19 cellular contexts compared by ENCODE assay signal in the genomic region with DNA sequence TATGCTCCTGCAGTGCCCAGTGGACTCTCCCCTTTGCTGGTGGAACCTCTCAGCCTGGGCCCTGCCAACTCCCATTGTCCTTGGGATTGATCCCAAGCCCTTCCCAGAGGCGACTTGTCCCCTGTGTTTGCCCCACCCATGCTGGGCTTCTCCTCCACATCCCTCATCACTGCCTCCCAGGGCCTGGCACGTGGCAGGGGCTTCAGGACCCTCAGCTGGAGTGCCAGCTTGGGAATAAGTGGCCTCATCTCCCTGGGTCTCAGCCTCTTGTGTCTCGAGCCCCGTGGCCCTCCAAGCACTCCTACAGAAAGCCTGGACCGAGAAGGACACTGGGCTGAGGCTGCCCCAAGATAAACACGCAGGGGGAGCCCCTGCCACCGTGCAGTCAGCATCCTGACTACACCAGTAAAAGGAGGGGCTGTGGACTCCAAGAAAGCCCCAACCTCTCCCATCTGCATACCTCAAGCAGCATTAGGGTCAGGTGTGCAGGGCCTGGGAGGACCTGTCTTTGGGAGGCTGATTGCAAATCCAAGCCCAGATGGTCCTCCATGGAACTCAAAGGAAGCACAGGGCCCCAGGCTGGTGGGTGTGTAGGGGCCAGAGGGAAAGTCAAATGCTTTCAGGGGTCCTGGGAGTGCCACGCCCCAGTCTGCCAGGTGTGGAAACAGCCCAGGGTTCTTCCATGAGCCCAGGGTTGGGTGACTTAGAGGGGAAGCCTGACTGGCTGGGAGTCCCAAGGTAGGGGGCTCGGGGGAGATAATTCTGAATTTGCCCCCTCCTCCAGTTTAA. TPM values are rescaled to one million over a fixed set of nuclear protein-coding genes. Genes with fewer than 3 reads are reported as not detected.
A peak's percentile ranks its signal among the peaks of the same experiment; 100 is the strongest.
DNase-seq lines count a peak whose midpoint lies in the region; ATAC-seq and TF ChIP-seq lines count a peak whose summit lies in the region.
"Had no signal": no experiment of that assay in that cellular context is flagged by ENCODE, and none has a peak within 500 bp of the region (broad histone marks: within the 10 kb centered on the region; RNA-seq: fewer than 3 reads in every experiment).

No MANE protein-coding gene starts in this region.

- H4K20me1 ChIP-seq in SK-N-SH (ENCODE audit: insufficient read depth) = no peaks in the 10 kb centered on the region
- peaks cover 3% of the 10 kb centered on the region; the same call in 1 of the 2 replicates for H4K20me1 ChIP-seq in DND-41 (ENCODE audit: insufficient read depth, low read length)
- no peaks in the 10 kb centered on the region for H4K20me1 ChIP-seq in osteoblast (ENCODE audit: insufficient read depth, low read length)
- no peaks in the 10 kb centered on the region for H4K20me1 ChIP-seq in H9 (ENCODE audit: control insufficient read depth, insufficient read depth, insufficient read length)

- H3K27me3 Mint-ChIP-seq in H9 (ENCODE audit: low read depth) = peaks cover 79% of the 10 kb centered on the region
- H3K27me3 Mint-ChIP-seq: B cell had no signal

- no peaks in the 10 kb centered on the region for H3K79me2 ChIP-seq in SK-N-SH (ENCODE audit: insufficient read depth)
- H3K79me2 ChIP-seq in DND-41 (ENCODE audit: insufficient read depth, low read length) = no peaks in the 10 kb centered on the region
- H3K79me2 ChIP-seq in osteoblast (ENCODE audit: insufficient read depth, low read length) = no peaks in the 10 kb centered on the region
- H3K79me2 ChIP-seq in H9 (ENCODE audit: insufficient read depth, low read length) = no peaks in the 10 kb centered on the region

- H3K4me3 ChIP-seq in SK-N-SH (ENCODE audit: low read depth in 2 of 2, low read length in 1 of 2) (no peak overlapping the region), DND-41 (ENCODE audit: low read depth in 1 of 2, low read length in 2 of 2) (no peak overlapping the region), adrenal gland (no peak overlapping the region), osteoblast (ENCODE audit: insufficient read depth, low read length) (no peak overlapping the region)

- H4K91ac ChIP-seq in H9 (ENCODE audit: insufficient read length, low read depth, low read length) = no peak overlapping the region

- H2AK5ac ChIP-seq in H9 (ENCODE audit: insufficient read length, low read length) = no peak overlapping the region

- H3K9ac ChIP-seq in SK-N-SH = no peak overlapping the region
- no peak overlapping the region for H3K9ac ChIP-seq in DND-41 (ENCODE audit: low read depth, low read length)
- no peak overlapping the region for H3K9ac ChIP-seq in H9 (ENCODE audit: extremely low read depth, insufficient read length, low read length)

- no peak overlapping the region for H2BK120ac ChIP-seq in H9 (ENCODE audit: low read depth, low read length, poor library complexity, severe bottlenecking)

- TF ChIP-seq POLR2A in adrenal gland (IDR thresholded peaks at IDR 0.05) = no peak

- no peak overlapping the region for H3K56ac ChIP-seq in H9 (ENCODE audit: insufficient read length, low read depth, low read length)

- H3K9me3 ChIP-seq in SK-N-SH (no peaks in the 10 kb centered on the region), DND-41 (ENCODE audit: insufficient read depth, low read length, severe bottlenecking) (peaks cover 2% of the 10 kb centered on the region), adrenal gland (replicated peaks in 1 of 3) (no peaks in the 10 kb centered on the region), osteoblast (ENCODE audit: low read depth, low read length) (no peaks in the 10 kb centered on the region), H9 (ENCODE audit: control insufficient read depth, low read depth, low read length) (no peaks in the 10 kb centered on the region)

- no peak overlapping the region for H4K5ac ChIP-seq in H9 (ENCODE audit: insufficient read length, low read depth, low read length)

- H2AFZ ChIP-seq in SK-N-SH (ENCODE audit: low read depth) = no peak overlapping the region
- H2AFZ ChIP-seq in DND-41 (ENCODE audit: low read depth, low read length) = no peak overlapping the region
- no peak overlapping the region for H2AFZ ChIP-seq in osteoblast (ENCODE audit: low read length)
- H2AFZ ChIP-seq in H9 (ENCODE audit: low read length) = no peak overlapping the region

- no peak overlapping the region for H4K8ac ChIP-seq in H9 (replicated peaks; ENCODE audit: insufficient read length, low read depth, low read length)

- H3K4me1 ChIP-seq in SK-N-SH (ENCODE audit: control insufficient read depth in 1 of 2, insufficient read depth in 2 of 2, low read depth in 1 of 2, low read length in 1 of 2) (no peaks in the 10 kb centered on the region; a peak in 1 of 4 replicates), DND-41 (ENCODE audit: insufficient read depth, low read length) (no peaks in the 10 kb centered on the region), adrenal gland (replicated peaks in 1 of 2) (no peaks in the 10 kb centered on the region), osteoblast (ENCODE audit: insufficient read depth, low read length) (no peaks in the 10 kb centered on the region), H9 (ENCODE audit: insufficient read depth, low read length) (no peaks in the 10 kb centered on the region)

- H3K36me3 Mint-ChIP-seq in H9 (ENCODE audit: insufficient read depth in 1 of 3, low read depth in 3 of 3) = peaks cover 0 to under 1% (median 0%) of the 10 kb centered on the region in 3 experiments; a peak in 2 of 7 replicates
- H3K36me3 Mint-ChIP-seq: activated naive CD8-positive, alpha-beta T cell had no signal

- intact Hi-C loops in adrenal gland (cut with DNase I) = no loop called here

- H3K79me1 ChIP-seq in H9 (ENCODE audit: insufficient read depth, low read depth, low read length, poor library complexity, severe bottlenecking) = no peaks in the 10 kb centered on the region

- TF ChIP-seq CTCF in SK-N-SH (IDR thresholded peaks at IDR 0.05) = no peak
- no peak for TF ChIP-seq CTCF in DND-41 (IDR thresholded peaks at IDR 0.05; ENCODE audit: borderline replicate concordance, extremely low read depth, low read length, poor library complexity, severe bottlenecking)
- TF ChIP-seq CTCF in adrenal gland (IDR thresholded peaks at IDR 0.05) = no peak
- TF ChIP-seq CTCF in osteoblast (IDR thresholded peaks at IDR 0.05; ENCODE audit: extremely low read depth, low read depth, low read length) = no peak
- TF ChIP-seq CTCF in H9 (conservative IDR thresholded peaks at IDR 0.05) = no peak

- H2BK5ac ChIP-seq in H9 (ENCODE audit: insufficient read length, low read length) = no peak overlapping the region

- no peak overlapping the region for H2BK15ac ChIP-seq in H9 (ENCODE audit: low read depth, low read length)

- DNase-seq in SK-N-SH (peak; percentile 2), DND-41 (peak; percentile 1), adrenal gland (peak in 5 of 7 donors; percentile 14 to 43 (median 23)), osteoblast (ENCODE audit: insufficient read length, low spot score, missing footprints) (peak; percentile 44), H9 (no peak)
- no peak for DNase-seq in stimulated activated naive CD4-positive, alpha-beta T cell (lab: John Stamatoyannopoulos, UW)
- DNase-seq in stimulated activated CD4-positive, alpha-beta T cell treated with anti-CD3 and anti-CD28 coated beads, Interleukin-4, amount 100 ng/mL, for 1 hour = no peak
- DNase-seq: dermis blood vessel endothelial cell, NCI-H1092, NCI-H2081, NCI-H510A treated with DMSO at 0.1 percent for 48 hours, substantia nigra had no signal

- H3K27me3 ChIP-seq in SK-N-SH (ENCODE audit: insufficient read depth) (no peaks in the 10 kb centered on the region; the same call in 1 of the 2 replicates), DND-41 (ENCODE audit: insufficient read depth, low read length, poor library complexity) (no peaks in the 10 kb centered on the region), adrenal gland (no peaks in the 10 kb centered on the region), osteoblast (ENCODE audit: insufficient read depth, low read length) (no peaks in the 10 kb centered on the region), H9 (ENCODE audit: insufficient read depth, low read length) (no peaks in the 10 kb centered on the region; the same call in 1 of the 2 replicates)

- TF ChIP-seq RAD21 in SK-N-SH (IDR thresholded peaks at IDR 0.05; ENCODE audit: low read length) = no peak

- no peak overlapping the region for H3K4me3 Mint-ChIP-seq in H9
- H3K4me3 Mint-ChIP-seq: activated naive CD8-positive, alpha-beta T cell; B cell; brain had no signal

- ATAC-seq in SK-N-SH treated with all-trans-retinoic acid at 6 μM for 48 hours = no peak
- no peak for ATAC-seq in DND-41 (ENCODE audit: insufficient read depth, low read depth)
- ATAC-seq: left colon had no signal

- peaks cover 4 to 25% of the 10 kb centered on the region in 2 experiments for H3K4me1 Mint-ChIP-seq in H9
- H3K4me1 Mint-ChIP-seq: brain had no signal

- no peak overlapping the region for H3K27ac Mint-ChIP-seq in H9
- H3K27ac Mint-ChIP-seq: activated naive CD8-positive, alpha-beta T cell; B cell; brain had no signal

- no peak overlapping the region for H3K4ac ChIP-seq in H9 (ENCODE audit: low read depth, low read length)

- H3K9me2 ChIP-seq in SK-N-SH = no peaks in the 10 kb centered on the region

- CTCF ChIA-PET in SK-N-SH (lab: Yijun Ruan, JAX) = no interaction called here

- peaks cover 2 to 10% of the 10 kb centered on the region in 2 experiments; a peak in 3 of 5 replicates for H3K9me3 Mint-ChIP-seq in H9

- H3K4me2 ChIP-seq in SK-N-SH (no peak overlapping the region), DND-41 (ENCODE audit: insufficient read depth, low read length) (no peak overlapping the region), osteoblast (ENCODE audit: insufficient read depth, low read length) (no peak overlapping the region), H9 (ENCODE audit: insufficient read depth, insufficient read length, low read length) (no peak overlapping the region)

- H3K27ac ChIP-seq in SK-N-SH (ENCODE audit: low read depth in 2 of 2, low read length in 1 of 2) = no peak overlapping the region
- no peak overlapping the region for H3K27ac ChIP-seq in DND-41 (ENCODE audit: low read length)
- H3K27ac ChIP-seq in adrenal gland = no peak overlapping the region
- H3K27ac ChIP-seq in osteoblast (ENCODE audit: low read depth, low read length) = no peak overlapping the region
- H3K27ac ChIP-seq in H9 (ENCODE audit: insufficient read length, low read depth, low read length) = no peak overlapping the region
- H3K27ac ChIP-seq: 22Rv1, epithelial cell of prostate had no signal

- POLR2A ChIA-PET in SK-N-SH (lab: Yijun Ruan, JAX) = no interaction called here

- no peaks in the 10 kb centered on the region for H3K36me3 ChIP-seq in SK-N-SH (replicated peaks in 1 of 2; ENCODE audit: control insufficient read depth in 1 of 2, insufficient read depth in 2 of 2, low read length in 1 of 2)
- no peaks in the 10 kb centered on the region for H3K36me3 ChIP-seq in DND-41 (ENCODE audit: insufficient read depth, low read length)
- H3K36me3 ChIP-seq in adrenal gland (replicated peaks in 1 of 2) = no peaks in the 10 kb centered on the region
- no peaks in the 10 kb centered on the region for H3K36me3 ChIP-seq in osteoblast (ENCODE audit: insufficient read depth, low read length)

- WGBS in SK-N-SH (ENCODE audit: low lambda C conversion rate) = 34% methylated on average over 6 of the region's 9 CpGs
- WGBS in adrenal gland, 4 donors = 75 to 84% (median 79%) methylated on average over 4 to 9 of the region's 9 CpGs
- no CpG with 5 or more reads among the region's 9 CpGs for WGBS in H9 (ENCODE audit: extremely low coverage, insufficient read length, low lambda C conversion rate)

- no peaks in the 10 kb centered on the region for H3K23me2 ChIP-seq in H9 (ENCODE audit: insufficient read length, low read depth, low read length, poor library complexity, severe bottlenecking)

- no peak overlapping the region for H3K18ac ChIP-seq in H9 (ENCODE audit: insufficient read length, low read depth, low read length)

- no peak overlapping the region for H3K14ac ChIP-seq in H9 (ENCODE audit: insufficient read depth, low read length)

- H3K23ac ChIP-seq in H9 (ENCODE audit: insufficient read length, low read depth, low read length) = no peak overlapping the region

- TF ChIP-seq EP300 in SK-N-SH (IDR thresholded peaks at IDR 0.05; ENCODE audit: borderline replicate concordance in 1 of 2, low read depth in 1 of 2, low read length in 1 of 2) = no peak

- no peaks in the 10 kb centered on the region for H3F3A ChIP-seq in SK-N-SH (replicated peaks; ENCODE audit: insufficient read depth)

- no peak overlapping the region for H2BK20ac ChIP-seq in H9 (ENCODE audit: low read depth, low read length, poor library complexity, severe bottlenecking)

- H2BK12ac ChIP-seq in H9 (ENCODE audit: insufficient read length, low read depth, low read length) = no peak overlapping the region

- no peak overlapping the region for H3T11ph ChIP-seq in H9 (ENCODE audit: low read length)

RNA-seq across cellular contexts. Expression of a gene that starts 9.5 kb away (rescaled TPM):
- polyA plus RNA-seq in SK-N-SH (2012; rRNA removed) = 5.4 and 6.5 TPM in 2 replicates
- polyA plus RNA-seq in SK-N-SH (2012; cell fraction: cytosol; rRNA removed) = 3.9 and 6.3 TPM in 2 replicates
- 3.5 and 8.9 TPM in 2 replicates for polyA plus RNA-seq in SK-N-SH (2012; cell fraction: nucleus; rRNA removed)
- 10 to 100 TPM in 4 of 8 donors, 1 to 10 TPM in 4; 6.3 to 70.8 (median 10.5) TPM for total RNA-seq in adrenal gland
- 10 to 100 TPM in 1 of 3 donors, 1 to 10 TPM in 2; 3.7 to 14.4 (median 6.8) TPM for polyA plus RNA-seq in adrenal gland
- 0.29 and 0.72 TPM in 2 replicates for total RNA-seq in osteoblast
- 5.0 and 5.2 TPM in 2 replicates for total RNA-seq in H9 (2021)

Comparison
In these comparisons a context has a peak if more than half of its experiments do, and no peak if none do; other contexts are left out.
1. DNase-seq: peak in SK-N-SH (single experiment), DND-41 (single experiment), adrenal gland (5 of 7) and osteoblast (single experiment); none in stimulated activated naive CD4-positive, alpha-beta T cell (0 of 6), H9 (single experiment) and stimulated activated CD4-positive, alpha-beta T cell treated with anti-CD3 and anti-CD28 coated beads, Interleukin-4, amount 100 ng/mL, for 1 hour (single experiment).